ENCODE assay signal across 19 cellular contexts in the genomic region with DNA sequence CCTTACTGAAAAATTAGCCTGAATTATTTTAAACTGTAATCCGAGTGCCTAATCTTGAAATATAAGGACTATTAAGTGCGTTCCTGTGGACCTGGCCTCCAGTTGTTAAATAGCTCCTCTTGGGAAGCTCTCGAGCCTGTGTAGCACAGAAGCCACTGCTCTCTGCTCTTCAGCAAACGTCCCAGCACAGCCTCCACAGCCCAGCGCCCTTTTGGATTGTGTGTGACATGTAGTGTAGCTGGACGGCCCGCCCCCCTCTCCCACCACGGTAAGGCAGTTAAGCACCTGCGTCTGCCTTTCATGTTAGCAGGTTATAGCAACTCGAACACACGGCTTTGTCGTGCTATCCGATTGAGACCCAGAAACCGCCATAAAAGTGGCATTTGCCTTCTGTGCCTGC.
DNase-seq lines count a peak whose midpoint lies in the region; ATAC-seq and TF ChIP-seq lines count a peak whose summit lies in the region.
"Had no signal": no experiment of that assay in that cellular context is flagged by ENCODE, and none has a peak within 500 bp of the region (broad histone marks: within the 10 kb centered on the region; RNA-seq: fewer than 3 reads in every experiment).

No MANE protein-coding gene starts in this region.

- H3K4me3 ChIP-seq in MM.1S (ENCODE audit: low read length) (peak overlapping the region; percentile 3; the same call in 1 of the 2 replicates), mesenchymal stem cell (ENCODE audit: insufficient read depth in 1 of 2, low read depth in 1 of 2, low read length in 2 of 2) (no peak overlapping the region)
- H3K4me3 ChIP-seq: A549 had no signal

- H3K27ac ChIP-seq in MM.1S (ENCODE audit: low read length) (peak overlapping the region; percentile 97), mesenchymal stem cell (ENCODE audit: low read length, poor library complexity, severe bottlenecking) (no peak overlapping the region)
- H3K27ac ChIP-seq: A549 had no signal

- ATAC-seq in Right ventricle myocardium superior (ENCODE audit: poor library complexity), result no peak
- ATAC-seq in GM19467 (IDR thresholded peaks at IDR 0.05; ENCODE audit: unreplicated experiment), result no peak
- ATAC-seq in HG03045 (IDR thresholded peaks at IDR 0.05; ENCODE audit: unreplicated experiment), result no peak
- ATAC-seq: A549, Right ventricle myocardium inferior had no signal

- no peak overlapping the region for H3K18ac ChIP-seq in mesenchymal stem cell (ENCODE audit: low read depth in 1 of 2, low read length in 2 of 2)

- H2BK12ac ChIP-seq in mesenchymal stem cell (ENCODE audit: low read length in 2 of 2), result no peak overlapping the region

- H3K27me3 ChIP-seq in MM.1S (replicated peaks; ENCODE audit: insufficient read depth, low read length) (no peaks in the 10 kb centered on the region), mesenchymal stem cell (ENCODE audit: control insufficient read depth in 1 of 2, insufficient read depth in 1 of 2, low read length in 2 of 2) (no peaks in the 10 kb centered on the region)

- no peak overlapping the region for H4K8ac ChIP-seq in mesenchymal stem cell (ENCODE audit: low read length)

- H3K4me1 ChIP-seq in MM.1S (ENCODE audit: low read length) (peaks cover 47% of the 10 kb centered on the region), mesenchymal stem cell (ENCODE audit: control insufficient read depth, insufficient read depth, low read depth, low read length) (no peaks in the 10 kb centered on the region)
- H3K4me1 ChIP-seq: A549 had no signal

- no peak overlapping the region for H3K23ac ChIP-seq in mesenchymal stem cell (ENCODE audit: low read length in 2 of 2)

- H2BK15ac ChIP-seq in mesenchymal stem cell (ENCODE audit: low read depth, poor library complexity, severe bottlenecking), result no peak overlapping the region

- H4K91ac ChIP-seq in mesenchymal stem cell (ENCODE audit: low read length), result peak overlapping the region; percentile 32

- H3K36me3 ChIP-seq in MM.1S (replicated peaks; ENCODE audit: insufficient read depth, low read length) (no peaks in the 10 kb centered on the region), mesenchymal stem cell (ENCODE audit: control insufficient read depth in 1 of 2, insufficient read depth in 2 of 2, low read depth in 1 of 2, low read length in 2 of 2) (peaks cover 58 to 69% of the 10 kb centered on the region in 2 experiments)

- DNase-seq in cardiac septum (ENCODE audit: low spot score) (peak; percentile 46), Right ventricle myocardium superior (no peak), MM.1S (no peak), mesenchymal stem cell (no peak), SIG-M5 treated with dmso at 0.1 percent for 504 hours (lab: John Stamatoyannopoulos, UW; ENCODE audit: unreplicated experiment) (no peak)
- DNase-seq in activated CD4-positive, alpha-beta T cell treated with anti-CD3 and anti-CD28 coated beads, Interleukin-2, amount 50 U/mL, for 1 hour, result no peak
- DNase-seq: CD4-positive, alpha-beta T cell; DMS79 treated with DMSO at 0.1 percent for 48 hours; GF-D8; GOT3; KG1; NCI-H1417; NCI-H2029 treated with DMSO at 0.1 percent for 48 hours; NCI-H510A; NCI-H82 had no signal

- no peak overlapping the region for H3K14ac ChIP-seq in mesenchymal stem cell (ENCODE audit: low read length in 2 of 2)

- H4K20me1 ChIP-seq in MM.1S (ENCODE audit: insufficient read depth, low read length), result no peaks in the 10 kb centered on the region

- no peak overlapping the region for H2AK5ac ChIP-seq in mesenchymal stem cell (ENCODE audit: low read length, severe bottlenecking)

- peaks cover 44% of the 10 kb centered on the region for H3F3A ChIP-seq in MM.1S (ENCODE audit: insufficient read depth, low read length)

- intact Hi-C loops in cardiac septum (cut with DNase I) (no loop called here), Right ventricle myocardium superior (cut with DNase I) (no loop called here)

- H3K79me1 ChIP-seq in mesenchymal stem cell (replicated peaks; ENCODE audit: low read length, poor library complexity, severe bottlenecking), result no peaks in the 10 kb centered on the region

- H3K4ac ChIP-seq in mesenchymal stem cell (ENCODE audit: low read depth in 1 of 2, low read length in 2 of 2), result no peak overlapping the region

- H3K4me2 ChIP-seq in MM.1S (ENCODE audit: low read depth, low read length) (peak overlapping the region; percentile 45; the same call in 1 of the 2 replicates), mesenchymal stem cell (ENCODE audit: low read length, poor library complexity, severe bottlenecking) (no peak overlapping the region)
- H3K4me2 ChIP-seq: A549 had no signal

- no peaks in the 10 kb centered on the region for H3K9me2 ChIP-seq in MM.1S (replicated peaks; ENCODE audit: insufficient read depth, low read length)

- no peak overlapping the region for H2BK5ac ChIP-seq in mesenchymal stem cell (ENCODE audit: low read depth, low read length, poor library complexity, severe bottlenecking)

- TF ChIP-seq CTCF in MM.1S (IDR thresholded peaks at IDR 0.05; ENCODE audit: low read length), result no peak

- H2AFZ ChIP-seq in MM.1S (ENCODE audit: low read length), result no peak overlapping the region
- no peak overlapping the region for H2AFZ ChIP-seq in mesenchymal stem cell (ENCODE audit: low read depth, low read length)

- no peaks in the 10 kb centered on the region for H3K79me2 ChIP-seq in MM.1S (ENCODE audit: low read length)

- H3K9me3 ChIP-seq in MM.1S (replicated peaks; ENCODE audit: insufficient read depth, low read length) (no peaks in the 10 kb centered on the region), mesenchymal stem cell (ENCODE audit: control insufficient read depth, low read length) (no peaks in the 10 kb centered on the region)
- H3K9me3 ChIP-seq: A549 had no signal

- H3K9ac ChIP-seq in MM.1S (ENCODE audit: low read length) (peak overlapping the region; percentile 43; the same call in 1 of the 2 replicates), mesenchymal stem cell (ENCODE audit: low read length) (no peak overlapping the region)

- H2BK120ac ChIP-seq in mesenchymal stem cell (ENCODE audit: low read depth, low read length), result no peak overlapping the region

- 94% methylated on average over 14 of the region's 14 CpGs for WGBS in mesenchymal stem cell
